ENCODE assay signal across 8 cellular contexts in genomic region chr14:50116221-50116956, GRCh38. TPM values are rescaled to one million over a fixed set of nuclear protein-coding genes. Genes with fewer than 3 reads are reported as not detected.
DNase-seq lines count a peak whose midpoint lies in the region; ATAC-seq, FAIRE-seq and TF ChIP-seq lines count a peak whose summit lies in the region.

Gene VCPKMT, minus strand, starts transcription at chr14:50116572. Its CDS starts 20 bp downstream, at chr14:50116552.

- in situ Hi-C loops in GM18951 (cut with MboI; ENCODE audit: low sequenced_read_pairs, unreplicated experiment), result loop anchor here (25.0 kb wide), 1 partner anchor 479 kb away; the partner anchor contains the start of gene DNAAF2

- H3K27me3 ChIP-seq in bronchial epithelial cell (ENCODE audit: control insufficient read depth, insufficient read depth, low read length) (no peaks in the 10 kb centered on the region), small intestine (ENCODE audit: control insufficient read depth in 2 of 2, insufficient read depth in 2 of 2, low read length in 2 of 2) (no peaks in the 10 kb centered on the region)

- H3K4me3 ChIP-seq in WI38 (ENCODE audit: low read depth, low read length) (peak within 1 kb of the TSS; percentile 79), bronchial epithelial cell (ENCODE audit: low read depth, low read length) (peak within 1 kb of the TSS; percentile 75), small intestine (ENCODE audit: low read depth in 1 of 2, low read length in 2 of 2) (peak within 1 kb of the TSS; percentile 74 to 91)

- peak; percentile 96 for DNase-seq in AG08396 (ENCODE audit: low spot score)
- DNase-seq in NCI-H2227 treated with DMSO at 0.1 percent for 48 hours (lab: John Stamatoyannopoulos, UW), result peak; percentile 92
- peak; percentile 76 for DNase-seq in bronchial epithelial cell (ENCODE audit: low read depth)
- peak; percentile 97 for DNase-seq in iPS-NIHi7 (ENCODE audit: extremely low spot score)
- peak; percentile 93 for DNase-seq in small intestine

- peak within 1 kb of the TSS; percentile 65 to 99 for H3K27ac ChIP-seq in small intestine (ENCODE audit: low read depth in 1 of 2, low read length in 1 of 2)

- WGBS in small intestine, 3 donors, result 0 to 1% (median 0%) methylated on average over 56 to 61 of the region's 61 CpGs

- no peaks in the 10 kb centered on the region for H3K9me3 ChIP-seq in small intestine (ENCODE audit: control insufficient read depth, low read depth)

- H3K36me3 ChIP-seq in bronchial epithelial cell (ENCODE audit: control insufficient read depth, insufficient read depth, low read length) (peaks cover 7% of the 10 kb centered on the region), small intestine (ENCODE audit: control insufficient read depth in 2 of 2, insufficient read depth in 2 of 2, low read length in 2 of 2) (peaks cover 6 to 19% of the 10 kb centered on the region in 2 donors)

- peak; percentile 96 for TF ChIP-seq POLR2A in GM18951 (IDR thresholded peaks at IDR 0.05; ENCODE audit: extremely low read depth, insufficient read depth, insufficient read length)

- no peaks in the 10 kb centered on the region for H3K4me1 ChIP-seq in small intestine (ENCODE audit: control insufficient read depth in 2 of 2, insufficient read depth in 1 of 2, low read depth in 1 of 2, low read length in 1 of 2)

- peak; percentile 98 for ATAC-seq in HG03175 (IDR thresholded peaks at IDR 0.05; ENCODE audit: unreplicated experiment)

- no peak for TF ChIP-seq CTCF in WI38 (IDR thresholded peaks at IDR 0.05; ENCODE audit: low read depth, low read length)
- TF ChIP-seq CTCF in bronchial epithelial cell (IDR thresholded peaks at IDR 0.05; ENCODE audit: insufficient read depth, low read length, severe bottlenecking), result no peak

- FAIRE-seq in bronchial epithelial cell (lab: Jason Lieb, UNC) (no peak), small intestine (lab: Jason Lieb, UNC) (no peak)

RNA-seq across cellular contexts. Expression of gene VCPKMT, which starts in this region (rescaled TPM):
- 5.3 and 5.4 TPM in 2 replicates for total RNA-seq in bronchial epithelial cell
- 10 to 100 TPM in 2 of 3 donors, 1 to 10 TPM in 1; 7.6 to 21.2 (median 13.2) TPM for polyA plus RNA-seq in small intestine

Comparison
In these comparisons a context has a peak if more than half of its experiments do, and no peak if none do; other contexts are left out.
1. Peak in every context shown above with its lines: DNase-seq, ATAC-seq, H3K4me3 ChIP-seq and H3K27ac ChIP-seq.